Comparison of ENCODE assay signal across 8 cellular contexts in the genomic region with DNA sequence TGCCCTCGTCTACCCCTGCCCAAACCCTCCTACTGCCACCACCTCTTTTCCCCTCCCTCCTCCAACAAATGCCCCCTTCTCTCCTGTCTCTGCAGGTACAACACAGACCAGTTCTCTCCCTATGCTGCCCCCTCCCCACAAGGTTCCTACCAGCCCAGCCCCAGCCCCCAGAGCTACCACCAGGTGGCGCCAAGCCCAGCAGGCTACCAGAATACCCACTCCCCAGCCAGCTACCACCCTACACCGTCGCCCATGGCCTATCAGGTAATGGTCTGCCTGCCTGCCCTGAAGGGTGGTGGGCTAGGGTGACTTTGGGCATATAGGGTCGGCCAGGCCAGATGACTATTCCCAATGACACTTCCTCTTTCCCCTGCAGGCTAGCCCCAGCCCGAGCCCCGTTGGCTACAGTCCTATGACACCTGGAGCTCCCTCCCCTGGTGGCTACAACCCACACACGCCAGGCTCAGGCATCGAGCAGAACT. TPM values are rescaled to one million over a fixed set of nuclear protein-coding genes. Genes with fewer than 3 reads are reported as not detected.
DNase-seq lines count a peak whose midpoint lies in the region; ATAC-seq, FAIRE-seq and TF ChIP-seq lines count a peak whose summit lies in the region.

No MANE protein-coding gene starts in this region.

- no peaks in the 10 kb centered on the region for H3K27me3 Mint-ChIP-seq in MCF 10A (ENCODE audit: insufficient read depth, unreplicated experiment)

- peaks cover 67% of the 10 kb centered on the region for H3K36me3 Mint-ChIP-seq in MCF 10A (ENCODE audit: insufficient read depth, unreplicated experiment)

- H3K4me3 Mint-ChIP-seq in MCF 10A (ENCODE audit: unreplicated experiment) = no peak overlapping the region

- no peaks in the 10 kb centered on the region for H3K9me3 Mint-ChIP-seq in MCF 10A (ENCODE audit: unreplicated experiment)

- H3K27ac Mint-ChIP-seq in MCF 10A (ENCODE audit: low read depth, unreplicated experiment) = no peak overlapping the region

- TF ChIP-seq CTCF in D721Med (IDR thresholded peaks at IDR 0.05; ENCODE audit: insufficient read depth, missing control alignments) (peak; percentile 76), MCF 10A (IDR thresholded peaks at IDR 0.05; ENCODE audit: unreplicated experiment) (peak; percentile 86)

- POLR2A ChIA-PET in MCF 10A (lab: Yijun Ruan, JAX) = interaction anchor here (1.3 kb wide), 1 partner anchor 38 kb away, joined by 3 read pairs; a partner anchor contains a TSS

- peak; percentile 75 for DNase-seq in D721Med (ENCODE audit: insufficient read length, low spot score)
- DNase-seq in NAMALWA (ENCODE audit: low spot score) = peak; percentile 68
- peak; percentile 46 to 68 (median 55) for DNase-seq in activated CD4-positive, CD25-positive, alpha-beta regulatory T cell (lab: John Stamatoyannopoulos, UW)
- DNase-seq in MCF 10A (ENCODE audit: unreplicated experiment) = peak; percentile 46
- peak in 1 of 2 donors; percentile 65 for DNase-seq in left colon
- peak; percentile 41 to 67 (median 51) for DNase-seq in stimulated activated CD4-positive, alpha-beta T cell treated with anti-CD3 and anti-CD28 coated beads, TNF-alpha, amount 100 ng/mL, for 24 hours (ENCODE audit: low read depth in 3 of 3)

- no TSS peak for BruUV-seq in MCF 10A (replicated peaks; lab: Mats Ljungman, UMichigan)

- FAIRE-seq in D721Med (lab: Jason Lieb, UNC) = no peak

- CTCF ChIA-PET in MCF 10A (lab: Yijun Ruan, JAX) = interaction anchor here (0.6 to 4.7 kb wide), 38 partner anchors 8 to 404 kb away, joined by 3 to 41 read pairs (median 4); a partner anchor contains a TSS

- intact Hi-C loops in MCF 10A (cut with micrococcal nuclease) = loop anchor here (1.0 kb wide), 1 partner anchor 58 kb away; a partner anchor contains a TSS
- intact Hi-C loops in left colon (cut with DNase I, micrococcal nuclease) = loop anchor here in 1 of 2 donors (10.0 kb wide), 1 partner anchor 61 kb away; a partner anchor contains a TSS

- no peaks in the 10 kb centered on the region for H3K4me1 Mint-ChIP-seq in MCF 10A (ENCODE audit: insufficient read depth, unreplicated experiment)

- ATAC-seq in left colon (peak; percentile 62), HG03354 (IDR thresholded peaks at IDR 0.05; ENCODE audit: poor library complexity, severe bottlenecking, unreplicated experiment) (no peak), GM18909 (IDR thresholded peaks at IDR 0.05; ENCODE audit: poor library complexity, unreplicated experiment) (no peak)

RNA-seq across cellular contexts. Expression of a gene that starts 6.5 kb away (rescaled TPM):
- total RNA-seq in MCF 10A (2022) (71.2 and 94.2 TPM in 2 replicates), left colon (10 to 100 TPM; 40.8 to 47.8 TPM)

RNA-seq across cellular contexts. Expression of a gene that starts 24.6 kb away (rescaled TPM):
- 0.56 and 0.68 TPM in 2 replicates for total RNA-seq in MCF 10A (2022)
- total RNA-seq in left colon = under 1 TPM in 1 of 2 donors, not detected in 1; 0.12 TPM

RNA-seq across cellular contexts. Expression of a gene that starts 28.8 kb away (rescaled TPM):
- total RNA-seq in MCF 10A (2022) (122 and 165 TPM in 2 replicates), left colon (100 to 1,000 TPM in 1 of 2 donors, 10 to 100 TPM in 1; 89.1 to 101 TPM)

RNA-seq across cellular contexts. Expression of a gene that starts 38.4 kb away (rescaled TPM):
- total RNA-seq in MCF 10A (2022) (2,837 and 2,909 TPM in 2 replicates), left colon (1,000 to 10,000 TPM; 1,556 to 1,578 TPM)

RNA-seq across cellular contexts. Expression of a gene that starts 40.8 kb away (rescaled TPM):
- total RNA-seq in MCF 10A (2022) (not detected in 2 replicates), left colon (not detected)
